Comparison of ENCODE assay signal across 8 cellular contexts in genomic region chrX:20265221-20265725, GRCh38. TPM values are rescaled to one million over a fixed set of nuclear protein-coding genes. Genes with fewer than 3 reads are reported as not detected.
DNase-seq lines count a peak whose midpoint lies in the region; ATAC-seq and TF ChIP-seq lines count a peak whose summit lies in the region.

No MANE protein-coding gene starts in this region.

- peak overlapping the region; percentile 97 for H3K4me3 Mint-ChIP-seq in natural killer cell

- H3K36me3 Mint-ChIP-seq in natural killer cell: no peaks in the 10 kb centered on the region

- H3K36me3 ChIP-seq in esophagus squamous epithelium: no peaks in the 10 kb centered on the region

- TF ChIP-seq POLR2A in esophagus squamous epithelium (IDR thresholded peaks at IDR 0.05): peak in 2 of 4 donors; percentile 32 to 50

- H3K27ac ChIP-seq in esophagus squamous epithelium: peak overlapping the region; percentile 85 to 94 (median 88)

- peak; percentile 36 for DNase-seq in NK-92 treated with Interleukin-12 subunit alpha and Interleukin-12 subunit beta, amount 100 ng/mL, for 24 hours (lab: John Stamatoyannopoulos, UW)
- no peak for DNase-seq in NK-92 (lab: John Stamatoyannopoulos, UW; ENCODE audit: unreplicated experiment)
- peak; percentile 16 for DNase-seq in NCI-H82 treated with DMSO at 0.1 percent for 48 hours (lab: John Stamatoyannopoulos, UW; ENCODE audit: unreplicated experiment)
- DNase-seq in activated T-cell treated with anti-CD3 and anti-CD28 coated beads for 48 hours (ENCODE audit: low read depth): peak; percentile 66
- DNase-seq in esophagus squamous epithelium (lab: John Stamatoyannopoulos, UW): no peak
- DNase-seq in natural killer cell: peak; percentile 60
- peak; percentile 71 for DNase-seq in stromal cell of bone marrow (ENCODE audit: low read depth)

- H3K4me1 Mint-ChIP-seq in natural killer cell: peaks cover 28% of the 10 kb centered on the region in 2 donors

- WGBS in esophagus squamous epithelium, 2 donors: 0 to 12% methylated on average over 11 to 24 of the region's 26 CpGs

- no peaks in the 10 kb centered on the region for H3K27me3 ChIP-seq in esophagus squamous epithelium

- no peaks in the 10 kb centered on the region for H3K9me3 ChIP-seq in esophagus squamous epithelium

- intact Hi-C loops in esophagus squamous epithelium (cut with DNase I): no loop called here
- intact Hi-C loops in natural killer cell (cut with micrococcal nuclease): no loop called here

- no peaks in the 10 kb centered on the region for H3K9me3 Mint-ChIP-seq in natural killer cell

- ATAC-seq in HG03045 (IDR thresholded peaks at IDR 0.05; ENCODE audit: unreplicated experiment) (peak; percentile 34), natural killer cell (peak; percentile 46 to 59 (median 51))

- no peaks in the 10 kb centered on the region for H3K27me3 Mint-ChIP-seq in natural killer cell (ENCODE audit: low read depth in 2 of 2)

- peak overlapping the region; percentile 62 to 79 (median 68) for H3K4me3 ChIP-seq in esophagus squamous epithelium

- peak overlapping the region; percentile 93 to 94 for H3K27ac Mint-ChIP-seq in natural killer cell

- TF ChIP-seq CTCF in esophagus squamous epithelium (IDR thresholded peaks at IDR 0.05) (no peak), natural killer cell (IDR thresholded peaks at IDR 0.05) (no peak)

- H3K4me1 ChIP-seq in esophagus squamous epithelium: peaks cover 0 to 25% (median 0%) of the 10 kb centered on the region in 3 donors

RNA-seq across cellular contexts. Expression of gene RPS6KA3, which starts 1.4 kb away (rescaled TPM):
- 10 to 100 TPM; 15.8 to 30.9 (median 29.7) TPM for total RNA-seq in esophagus squamous epithelium
- total RNA-seq in natural killer cell: 10 to 100 TPM; 62.1 to 82.9 (median 79.4) TPM

Comparison
In these comparisons a context has a peak if more than half of its experiments do, and no peak if none do; other contexts are left out.
1. DNase-seq: peak in NK-92 treated with Interleukin-12 subunit alpha and Interleukin-12 subunit beta, amount 100 ng/mL, for 24 hours (single experiment), NCI-H82 treated with DMSO at 0.1 percent for 48 hours (single experiment), activated T-cell treated with anti-CD3 and anti-CD28 coated beads for 48 hours (single experiment), natural killer cell (single experiment) and stromal cell of bone marrow (single experiment); none in NK-92 (single experiment) and esophagus squamous epithelium (single experiment).